In the genomic region with DNA sequence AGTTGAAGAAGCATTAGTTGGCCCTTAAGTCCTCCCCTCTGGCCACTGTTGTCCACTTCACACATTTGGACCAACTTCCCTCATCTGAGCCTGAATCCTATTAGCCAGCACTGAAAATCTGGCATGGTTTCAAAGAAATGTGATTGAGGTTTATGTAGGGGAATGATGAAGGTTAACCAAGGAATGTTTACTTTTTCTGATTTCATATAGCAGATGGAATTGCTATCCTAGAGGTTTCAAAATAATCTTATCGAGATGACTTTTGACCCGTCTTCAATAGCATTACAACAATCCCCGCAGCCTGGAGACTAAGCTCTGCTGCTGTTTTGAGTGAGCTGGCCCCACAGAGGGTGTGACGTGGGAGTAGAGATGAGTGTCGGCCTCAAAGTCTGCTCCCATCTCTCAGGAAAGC, we compare ENCODE assay signal across 1 cellular context.
TF ChIP-seq lines count a peak whose summit lies in the region.

No MANE protein-coding gene starts in this region.

TF ChIP-seq in GM12878, 131 proteins besides CTCF, POLR2A, EP300 and RAD21 (continued from another document):
- TF ChIP-seq SP1 (IDR thresholded peaks at IDR 0.05; ENCODE audit: low read depth, low read length) = no peak
- no peak for TF ChIP-seq HCFC1 (IDR thresholded peaks at IDR 0.05; ENCODE audit: low read length)
- no peak for TF ChIP-seq IRF4 (IDR thresholded peaks at IDR 0.05; ENCODE audit: low read depth, low read length)
- TF ChIP-seq TCF12 (IDR thresholded peaks at IDR 0.05; ENCODE audit: low read depth, low read length) = no peak
- TF ChIP-seq BMI1 (IDR thresholded peaks at IDR 0.05; ENCODE audit: borderline replicate concordance) = no peak
- TF ChIP-seq RUNX3 (IDR thresholded peaks at IDR 0.05; ENCODE audit: low read length) = no peak
- TF ChIP-seq SMAD1 (IDR thresholded peaks at IDR 0.05; ENCODE audit: low read depth, partially characterized antibody) = no peak
- TF ChIP-seq, protein P1, sequence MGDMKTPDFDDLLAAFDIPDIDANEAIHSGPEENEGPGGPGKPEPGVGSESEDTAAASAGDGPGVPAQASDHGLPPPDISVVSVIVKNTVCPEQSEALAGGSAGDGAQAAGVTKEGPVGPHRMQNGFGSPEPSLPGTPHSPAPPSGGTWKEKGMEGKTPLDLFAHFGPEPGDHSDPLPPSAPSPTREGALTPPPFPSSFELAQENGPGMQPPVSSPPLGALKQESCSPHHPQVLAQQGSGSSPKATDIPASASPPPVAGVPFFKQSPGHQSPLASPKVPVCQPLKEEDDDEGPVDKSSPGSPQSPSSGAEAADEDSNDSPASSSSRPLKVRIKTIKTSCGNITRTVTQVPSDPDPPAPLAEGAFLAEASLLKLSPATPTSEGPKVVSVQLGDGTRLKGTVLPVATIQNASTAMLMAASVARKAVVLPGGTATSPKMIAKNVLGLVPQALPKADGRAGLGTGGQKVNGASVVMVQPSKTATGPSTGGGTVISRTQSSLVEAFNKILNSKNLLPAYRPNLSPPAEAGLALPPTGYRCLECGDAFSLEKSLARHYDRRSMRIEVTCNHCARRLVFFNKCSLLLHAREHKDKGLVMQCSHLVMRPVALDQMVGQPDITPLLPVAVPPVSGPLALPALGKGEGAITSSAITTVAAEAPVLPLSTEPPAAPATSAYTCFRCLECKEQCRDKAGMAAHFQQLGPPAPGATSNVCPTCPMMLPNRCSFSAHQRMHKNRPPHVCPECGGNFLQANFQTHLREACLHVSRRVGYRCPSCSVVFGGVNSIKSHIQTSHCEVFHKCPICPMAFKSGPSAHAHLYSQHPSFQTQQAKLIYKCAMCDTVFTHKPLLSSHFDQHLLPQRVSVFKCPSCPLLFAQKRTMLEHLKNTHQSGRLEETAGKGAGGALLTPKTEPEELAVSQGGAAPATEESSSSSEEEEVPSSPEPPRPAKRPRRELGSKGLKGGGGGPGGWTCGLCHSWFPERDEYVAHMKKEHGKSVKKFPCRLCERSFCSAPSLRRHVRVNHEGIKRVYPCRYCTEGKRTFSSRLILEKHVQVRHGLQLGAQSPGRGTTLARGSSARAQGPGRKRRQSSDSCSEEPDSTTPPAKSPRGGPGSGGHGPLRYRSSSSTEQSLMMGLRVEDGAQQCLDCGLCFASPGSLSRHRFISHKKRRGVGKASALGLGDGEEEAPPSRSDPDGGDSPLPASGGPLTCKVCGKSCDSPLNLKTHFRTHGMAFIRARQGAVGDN (IDR thresholded peaks at IDR 0.05) = no peak
- TF ChIP-seq, protein P2, sequence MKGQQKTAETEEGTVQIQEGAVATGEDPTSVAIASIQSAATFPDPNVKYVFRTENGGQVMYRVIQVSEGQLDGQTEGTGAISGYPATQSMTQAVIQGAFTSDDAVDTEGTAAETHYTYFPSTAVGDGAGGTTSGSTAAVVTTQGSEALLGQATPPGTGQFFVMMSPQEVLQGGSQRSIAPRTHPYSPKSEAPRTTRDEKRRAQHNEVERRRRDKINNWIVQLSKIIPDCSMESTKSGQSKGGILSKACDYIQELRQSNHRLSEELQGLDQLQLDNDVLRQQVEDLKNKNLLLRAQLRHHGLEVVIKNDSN (IDR thresholded peaks at IDR 0.05; ENCODE audit: borderline replicate concordance, extremely low read length, insufficient read depth, low read depth, low read length) = no peak
- TF ChIP-seq, protein P3, sequence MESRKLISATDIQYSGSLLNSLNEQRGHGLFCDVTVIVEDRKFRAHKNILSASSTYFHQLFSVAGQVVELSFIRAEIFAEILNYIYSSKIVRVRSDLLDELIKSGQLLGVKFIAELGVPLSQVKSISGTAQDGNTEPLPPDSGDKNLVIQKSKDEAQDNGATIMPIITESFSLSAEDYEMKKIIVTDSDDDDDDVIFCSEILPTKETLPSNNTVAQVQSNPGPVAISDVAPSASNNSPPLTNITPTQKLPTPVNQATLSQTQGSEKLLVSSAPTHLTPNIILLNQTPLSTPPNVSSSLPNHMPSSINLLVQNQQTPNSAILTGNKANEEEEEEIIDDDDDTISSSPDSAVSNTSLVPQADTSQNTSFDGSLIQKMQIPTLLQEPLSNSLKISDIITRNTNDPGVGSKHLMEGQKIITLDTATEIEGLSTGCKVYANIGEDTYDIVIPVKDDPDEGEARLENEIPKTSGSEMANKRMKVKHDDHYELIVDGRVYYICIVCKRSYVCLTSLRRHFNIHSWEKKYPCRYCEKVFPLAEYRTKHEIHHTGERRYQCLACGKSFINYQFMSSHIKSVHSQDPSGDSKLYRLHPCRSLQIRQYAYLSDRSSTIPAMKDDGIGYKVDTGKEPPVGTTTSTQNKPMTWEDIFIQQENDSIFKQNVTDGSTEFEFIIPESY (IDR thresholded peaks at IDR 0.05) = no peak
- no peak for TF ChIP-seq KAT2A (conservative IDR thresholded peaks at IDR 0.05; ENCODE audit: control insufficient read depth, low read depth, low read length)
- TF ChIP-seq, protein P4, sequence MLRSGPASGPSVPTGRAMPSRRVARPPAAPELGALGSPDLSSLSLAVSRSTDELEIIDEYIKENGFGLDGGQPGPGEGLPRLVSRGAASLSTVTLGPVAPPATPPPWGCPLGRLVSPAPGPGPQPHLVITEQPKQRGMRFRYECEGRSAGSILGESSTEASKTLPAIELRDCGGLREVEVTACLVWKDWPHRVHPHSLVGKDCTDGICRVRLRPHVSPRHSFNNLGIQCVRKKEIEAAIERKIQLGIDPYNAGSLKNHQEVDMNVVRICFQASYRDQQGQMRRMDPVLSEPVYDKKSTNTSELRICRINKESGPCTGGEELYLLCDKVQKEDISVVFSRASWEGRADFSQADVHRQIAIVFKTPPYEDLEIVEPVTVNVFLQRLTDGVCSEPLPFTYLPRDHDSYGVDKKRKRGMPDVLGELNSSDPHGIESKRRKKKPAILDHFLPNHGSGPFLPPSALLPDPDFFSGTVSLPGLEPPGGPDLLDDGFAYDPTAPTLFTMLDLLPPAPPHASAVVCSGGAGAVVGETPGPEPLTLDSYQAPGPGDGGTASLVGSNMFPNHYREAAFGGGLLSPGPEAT (IDR thresholded peaks at IDR 0.05; ENCODE audit: low read depth) = no peak
- TF ChIP-seq MXI1 (IDR thresholded peaks at IDR 0.05; ENCODE audit: low read depth, low read length) = no peak
- TF ChIP-seq RELA (IDR thresholded peaks at IDR 0.05; ENCODE audit: borderline replicate concordance, partially characterized antibody) = no peak
- TF ChIP-seq POLR2AphosphoS2 (IDR thresholded peaks at IDR 0.05; ENCODE audit: low read depth, low read length) = no peak
- no peak for TF ChIP-seq EED (IDR thresholded peaks at IDR 0.05; ENCODE audit: low read depth)
